In the genomic region with DNA sequence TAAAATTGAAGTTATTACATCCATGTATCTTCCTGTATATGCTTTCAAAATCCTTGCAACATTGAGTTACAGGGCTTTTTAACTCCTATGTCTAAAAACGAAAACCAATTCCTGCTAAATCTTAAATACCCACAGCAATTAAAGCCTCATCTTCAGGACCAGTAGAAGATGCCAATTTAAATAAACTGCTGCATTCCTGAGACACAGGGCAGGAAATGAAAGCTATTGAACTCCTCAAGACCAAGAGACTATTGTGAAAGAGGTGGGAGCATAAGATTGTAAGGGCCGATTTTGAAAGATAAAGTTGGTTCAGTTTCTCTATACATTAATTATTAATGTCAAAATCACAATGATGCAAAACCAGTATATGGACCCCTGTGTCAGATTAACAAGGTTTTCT, we compare ENCODE assay signal across 12 cellular contexts. TPM values are rescaled to one million over a fixed set of nuclear protein-coding genes. Genes with fewer than 3 reads are reported as not detected.
"Had no signal": no experiment of that assay in that cellular context is flagged by ENCODE, and none has a peak within 500 bp of the region (broad histone marks: within the 10 kb centered on the region; RNA-seq: fewer than 3 reads in every experiment).

No MANE protein-coding gene starts in this region.

RNA-seq across cellular contexts. Expression of a gene that starts 28.7 kb away (rescaled TPM):
- total RNA-seq: stomach, subcutaneous adipose tissue, suprapubic skin, temporal lobe, thoracic aorta, tibial nerve, transverse colon, upper lobe of left lung, ureter, urinary bladder, uterus, vagina had no signal
- polyA plus RNA-seq: stomach, urinary bladder had no signal
